In the genomic region with DNA sequence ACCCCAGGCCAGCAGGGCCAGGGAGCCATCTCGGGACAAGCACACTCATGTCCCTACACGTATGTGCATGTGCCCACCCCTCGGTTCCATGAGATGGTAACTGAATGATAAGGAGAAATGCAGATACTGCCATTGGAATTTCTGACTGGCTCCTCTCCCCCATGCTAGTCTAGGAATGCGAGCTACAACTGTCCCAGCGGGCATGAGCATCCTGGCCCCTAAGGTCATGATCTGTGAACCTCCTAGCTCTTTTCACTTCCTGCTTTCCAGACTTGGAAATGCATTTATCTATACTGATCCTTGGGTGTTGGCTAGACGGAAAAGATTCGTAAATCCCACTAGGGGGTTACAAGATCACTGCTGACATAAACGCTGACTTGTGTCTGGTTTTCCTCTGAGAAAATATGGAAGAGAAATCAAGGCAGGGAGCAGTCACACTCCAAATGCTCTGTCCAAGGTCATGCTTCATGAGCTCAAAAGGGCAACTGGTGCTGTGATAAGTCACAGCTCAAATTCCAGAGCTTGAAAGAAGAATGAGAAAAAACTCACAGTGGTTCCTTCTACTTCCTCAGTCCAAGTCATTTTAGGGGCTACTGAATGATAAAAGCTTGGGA, we compare ENCODE assay signal across 12 cellular contexts. TPM values are rescaled to one million over a fixed set of nuclear protein-coding genes. Genes with fewer than 3 reads are reported as not detected.
A peak's percentile ranks its signal among the peaks of the same experiment; 100 is the strongest.
DNase-seq lines count a peak whose midpoint lies in the region; ATAC-seq, FAIRE-seq and TF ChIP-seq lines count a peak whose summit lies in the region.
"Had no signal": no experiment of that assay in that cellular context is flagged by ENCODE, and none has a peak within 500 bp of the region (broad histone marks: within the 10 kb centered on the region; RNA-seq: fewer than 3 reads in every experiment).

No MANE protein-coding gene starts in this region.

- H3K9me3 Mint-ChIP-seq in activated T-helper 1 cell treated with anti-CD3 and anti-CD28 coated beads, Interleukin-12 subunit alpha, Interleukin-12 subunit beta, Interleukin-2, Interleukin-4 antibody, amounts not matched to agents 30 ng/mL and 10 ng/mL and 1 ng/mL, durations not matched to agents 14 hours and 24 hours and 36 hours: no peaks in the 10 kb centered on the region

- H3K4me1 ChIP-seq in kidney (ENCODE audit: control insufficient read depth in 1 of 2, insufficient read depth in 1 of 2, low read depth in 1 of 2, low read length in 2 of 2): peaks cover 59 to 73% of the 10 kb centered on the region in 2 donors

- DNase-seq in ELF-1 (ENCODE audit: low read depth, low spot score): peak; percentile 43
- no peak for DNase-seq in activated T-helper 1 cell treated with anti-CD3 and anti-CD28 coated beads, Interleukin-12 subunit alpha, Interleukin-12 subunit beta, Interleukin-2, Interleukin-4 antibody, amounts not matched to agents 30 ng/mL and 10 ng/mL and 1 ng/mL, durations not matched to agents 14 hours and 24 hours and 36 hours (ENCODE audit: low spot score)
- DNase-seq in kidney: no peak
- DNase-seq in renal cortical epithelial cell (ENCODE audit: low read depth): peak; percentile 30
- no peak for DNase-seq in NCI-H187 treated with DMSO at 0.1 percent for 48 hours (lab: John Stamatoyannopoulos, UW)
- no peak for DNase-seq in NCI-H2107 (lab: John Stamatoyannopoulos, UW)
- DNase-seq in HEK293T (ENCODE audit: extremely low spot score): no peak
- DNase-seq: NCI-H446; stimulated activated naive CD4-positive, alpha-beta T cell had no signal

- ATAC-seq in GM21390 (IDR thresholded peaks at IDR 0.05; ENCODE audit: unreplicated experiment): no peak

- peaks cover 15% of the 10 kb centered on the region for H3K4me1 Mint-ChIP-seq in activated T-helper 1 cell treated with anti-CD3 and anti-CD28 coated beads, Interleukin-12 subunit alpha, Interleukin-12 subunit beta, Interleukin-2, Interleukin-4 antibody, amounts not matched to agents 30 ng/mL and 10 ng/mL and 1 ng/mL, durations not matched to agents 14 hours and 24 hours and 36 hours (ENCODE audit: low read depth)

- FAIRE-seq in kidney (lab: Jason Lieb, UNC): no peak
- FAIRE-seq: TTC549 had no signal

- POLR2A ChIA-PET in HEK293T (lab: Yijun Ruan, JAX): no interaction called here

- H3K27ac ChIP-seq in kidney (ENCODE audit: low read depth in 2 of 2, low read length in 2 of 2): peak overlapping the region; percentile 35 to 70
- H3K27ac ChIP-seq: neutrophil had no signal

- no peak overlapping the region for H3K4me3 Mint-ChIP-seq in activated T-helper 1 cell treated with anti-CD3 and anti-CD28 coated beads, Interleukin-12 subunit alpha, Interleukin-12 subunit beta, Interleukin-2, Interleukin-4 antibody, amounts not matched to agents 30 ng/mL and 10 ng/mL and 1 ng/mL, durations not matched to agents 14 hours and 24 hours and 36 hours

- H3K4me3 ChIP-seq in kidney (ENCODE audit: low read length in 2 of 2): no peak overlapping the region

- peak overlapping the region; percentile 4 for H3K27ac Mint-ChIP-seq in activated T-helper 1 cell treated with anti-CD3 and anti-CD28 coated beads, Interleukin-12 subunit alpha, Interleukin-12 subunit beta, Interleukin-2, Interleukin-4 antibody, amounts not matched to agents 30 ng/mL and 10 ng/mL and 1 ng/mL, durations not matched to agents 14 hours and 24 hours and 36 hours

- no peaks in the 10 kb centered on the region for H3K27me3 Mint-ChIP-seq in activated T-helper 1 cell treated with anti-CD3 and anti-CD28 coated beads, Interleukin-12 subunit alpha, Interleukin-12 subunit beta, Interleukin-2, Interleukin-4 antibody, amounts not matched to agents 30 ng/mL and 10 ng/mL and 1 ng/mL, durations not matched to agents 14 hours and 24 hours and 36 hours (ENCODE audit: insufficient read depth)

- CTCF ChIA-PET in HEK293T (lab: Yijun Ruan, JAX): interaction anchor here (0.6 to 1.8 kb wide), 4 partner anchors 19 to 96 kb away, joined by 3 to 6 read pairs (median 4); no protein-coding TSS in a partner anchor

- no peaks in the 10 kb centered on the region for H3K9me3 ChIP-seq in kidney (ENCODE audit: control insufficient read depth in 1 of 2, low read length in 2 of 2)
- H3K9me3 ChIP-seq: neutrophil had no signal

- intact Hi-C loops in activated T-helper 1 cell treated with anti-CD3 and anti-CD28 coated beads, Interleukin-12 subunit alpha, Interleukin-12 subunit beta, Interleukin-2, Interleukin-4 antibody, amounts not matched to agents 30 ng/mL and 10 ng/mL and 1 ng/mL, durations not matched to agents 14 hours and 24 hours and 36 hours (cut with micrococcal nuclease): no loop called here
- intact Hi-C loops in kidney (cut with DNase I): no loop called here

- peaks cover 8% of the 10 kb centered on the region for H3K36me3 Mint-ChIP-seq in activated T-helper 1 cell treated with anti-CD3 and anti-CD28 coated beads, Interleukin-12 subunit alpha, Interleukin-12 subunit beta, Interleukin-2, Interleukin-4 antibody, amounts not matched to agents 30 ng/mL and 10 ng/mL and 1 ng/mL, durations not matched to agents 14 hours and 24 hours and 36 hours (ENCODE audit: low read depth)

- H3K9ac ChIP-seq in kidney (ENCODE audit: low read length in 2 of 2): no peak overlapping the region

- TF ChIP-seq CTCF in kidney (IDR thresholded peaks at IDR 0.05; ENCODE audit: borderline replicate concordance, extremely low read depth, insufficient read depth): no peak

- H3K36me3 ChIP-seq in kidney (ENCODE audit: control insufficient read depth in 1 of 2, insufficient read depth in 2 of 2, low read length in 2 of 2): peaks cover 9 to 25% of the 10 kb centered on the region in 2 donors

TF ChIP-seq in HEK293T, 16 proteins besides CTCF, POLR2A, EP300 and RAD21:
- TF ChIP-seq FOXA1 (IDR thresholded peaks at IDR 0.05) (no peak), SP1 (IDR thresholded peaks at IDR 0.05) (no peak), FOXK2 (IDR thresholded peaks at IDR 0.05) (no peak), TARDBP (IDR thresholded peaks at IDR 0.05) (no peak), ARNT (IDR thresholded peaks at IDR 0.05) (no peak), ELF4 (IDR thresholded peaks at IDR 0.05) (no peak), CTBP1 (IDR thresholded peaks at IDR 0.05; ENCODE audit: borderline replicate concordance) (no peak), NFRKB (IDR thresholded peaks at IDR 0.05) (no peak), SUZ12 (IDR thresholded peaks at IDR 0.05) (no peak), FOXM1 (IDR thresholded peaks at IDR 0.05; ENCODE audit: borderline replicate concordance) (no peak), LEF1 (IDR thresholded peaks at IDR 0.05; ENCODE audit: borderline replicate concordance) (no peak), ZNF384 (IDR thresholded peaks at IDR 0.05) (no peak), BHLHE40 (IDR thresholded peaks at IDR 0.05; ENCODE audit: borderline replicate concordance) (no peak), HDGF (IDR thresholded peaks at IDR 0.05; ENCODE audit: borderline replicate concordance) (no peak), L3MBTL2 (conservative IDR thresholded peaks at IDR 0.05) (no peak)
- TF ChIP-seq, protein P1, sequence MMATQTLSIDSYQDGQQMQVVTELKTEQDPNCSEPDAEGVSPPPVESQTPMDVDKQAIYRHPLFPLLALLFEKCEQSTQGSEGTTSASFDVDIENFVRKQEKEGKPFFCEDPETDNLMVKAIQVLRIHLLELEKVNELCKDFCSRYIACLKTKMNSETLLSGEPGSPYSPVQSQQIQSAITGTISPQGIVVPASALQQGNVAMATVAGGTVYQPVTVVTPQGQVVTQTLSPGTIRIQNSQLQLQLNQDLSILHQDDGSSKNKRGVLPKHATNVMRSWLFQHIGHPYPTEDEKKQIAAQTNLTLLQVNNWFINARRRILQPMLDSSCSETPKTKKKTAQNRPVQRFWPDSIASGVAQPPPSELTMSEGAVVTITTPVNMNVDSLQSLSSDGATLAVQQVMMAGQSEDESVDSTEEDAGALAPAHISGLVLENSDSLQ (IDR thresholded peaks at IDR 0.05): no peak

RNA-seq across cellular contexts. Expression of a gene that starts 49.8 kb away (rescaled TPM):
- total RNA-seq in activated T-helper 1 cell treated with anti-CD3 and anti-CD28 coated beads, Interleukin-12 subunit alpha, Interleukin-12 subunit beta, Interleukin-2, Interleukin-4 antibody, amounts not matched to agents 30 ng/mL and 10 ng/mL and 1 ng/mL, durations not matched to agents 14 hours and 24 hours and 36 hours: 0.39 and 0.57 TPM in 2 replicates
- total RNA-seq in kidney (1.8 TPM), renal cortical epithelial cell (0.52 and 2.0 TPM in 2 replicates)
- polyA plus RNA-seq in kidney (ENCODE audit: insufficient read depth, low read depth, low replicate concordance): 9.2 TPM

Comparison
In these comparisons a context has a peak if more than half of its experiments do, and no peak if none do; other contexts are left out.
1. DNase-seq: peak in ELF-1 (single experiment) and renal cortical epithelial cell (single experiment); none in activated T-helper 1 cell treated with anti-CD3 and anti-CD28 coated beads, Interleukin-12 subunit alpha, Interleukin-12 subunit beta, Interleukin-2, Interleukin-4 antibody, amounts not matched to agents 30 ng/mL and 10 ng/mL and 1 ng/mL, durations not matched to agents 14 hours and 24 hours and 36 hours (single experiment), kidney (single experiment), NCI-H187 treated with DMSO at 0.1 percent for 48 hours (single experiment), NCI-H2107 (single experiment) and HEK293T (single experiment).